Comparison of ENCODE assay signal across 1 cellular context in the genomic region with DNA sequence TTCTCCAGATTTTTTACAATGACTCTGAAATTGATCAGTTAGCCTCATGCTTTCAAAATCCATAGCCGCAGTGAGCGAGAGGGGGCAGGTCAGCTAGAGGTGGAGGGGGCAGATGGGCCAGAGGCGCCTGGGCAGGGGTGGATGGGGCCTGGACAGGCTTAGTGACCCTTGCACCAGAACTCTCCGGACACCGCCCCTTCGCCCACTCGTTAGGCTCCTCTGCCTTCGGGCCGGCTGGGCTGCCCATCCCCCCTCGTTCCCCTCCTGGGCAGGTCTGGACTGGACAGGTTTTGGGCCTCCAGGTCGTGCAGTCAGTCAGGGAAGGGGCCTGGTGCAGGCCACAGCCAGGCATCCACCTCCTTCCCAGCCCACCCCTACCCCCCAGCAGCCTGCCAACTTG.
TF ChIP-seq lines count a peak whose summit lies in the region.
"Not testable (repeated sequence)": the region's sequence is repeated elsewhere in the genome, so short reads cannot be mapped to it uniquely, and the experiment has no call there.

No MANE protein-coding gene starts in this region.

TF ChIP-seq in HepG2, 621 proteins besides CTCF, POLR2A, EP300 and RAD21 (continued from another document):
- TF ChIP-seq KDM6A (CRISPR knock-in tag; IDR thresholded peaks at IDR 0.05; ENCODE audit: low read depth) (0 out of 2 replicates have a peak, but pooled peaks have one; percentile 33), NR2F6 (CRISPR knock-in tag; IDR thresholded peaks at IDR 0.05) (0 out of 2 replicates have a peak, but pooled peaks have one; percentile 16)
- TF ChIP-seq NR2F6 (IDR thresholded peaks at IDR 0.05) = not testable (repeated sequence)
